Comparison of ENCODE assay signal across 21 cellular contexts in the genomic region with DNA sequence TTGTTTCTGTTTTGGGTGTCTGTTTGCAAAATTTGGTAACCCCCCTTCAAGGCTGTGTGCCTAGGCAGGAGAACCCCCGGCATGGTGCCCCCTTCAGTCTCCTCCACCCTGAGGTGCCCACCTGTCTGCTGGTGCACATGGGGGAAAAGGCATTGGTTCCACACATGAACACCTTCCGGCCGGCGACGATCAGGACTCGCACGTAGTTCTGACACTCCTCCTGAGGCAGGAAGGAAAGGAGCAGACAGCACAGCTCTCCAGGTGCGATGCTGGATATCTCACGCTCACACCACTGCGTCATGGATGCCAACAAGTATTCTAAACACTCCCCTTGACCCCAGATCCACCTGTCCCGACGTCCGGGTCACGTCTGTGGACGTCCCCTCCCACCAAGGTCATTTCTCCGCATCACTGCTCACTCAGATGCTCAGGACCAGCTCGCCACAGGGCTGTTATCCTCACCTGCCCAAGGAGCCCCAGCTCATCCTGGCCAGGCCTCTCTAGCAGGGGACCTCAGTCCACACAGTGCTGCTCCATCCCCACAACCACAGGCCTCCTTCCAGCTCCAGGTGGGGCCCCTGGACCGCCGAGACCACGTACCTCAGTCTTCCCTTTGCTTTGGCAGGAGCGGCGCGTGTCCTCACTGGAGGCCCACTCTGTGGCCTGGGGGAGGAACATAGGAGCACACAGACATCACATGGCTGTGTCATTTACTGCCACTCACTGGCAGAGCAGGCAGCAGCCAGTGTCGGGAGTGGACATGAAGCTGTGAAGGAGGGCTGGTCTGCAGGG.
"Had no signal": no experiment of that assay in that cellular context is flagged by ENCODE, and none has a peak within 500 bp of the region (broad histone marks: within the 10 kb centered on the region; RNA-seq: fewer than 3 reads in every experiment).

No MANE protein-coding gene starts in this region.

- H3K36me3 Mint-ChIP-seq: activated naive CD8-positive, alpha-beta T cell; naive thymus-derived CD8-positive, alpha-beta T cell had no signal

- H3K36me3 ChIP-seq: thyroid gland had no signal

- H3K9me3 Mint-ChIP-seq: naive thymus-derived CD8-positive, alpha-beta T cell had no signal

- H3K9me3 ChIP-seq: thyroid gland had no signal

- H3K4me3 ChIP-seq: thyroid gland had no signal

- H3K4me3 Mint-ChIP-seq: activated naive CD8-positive, alpha-beta T cell; naive thymus-derived CD8-positive, alpha-beta T cell had no signal

- H3K27ac ChIP-seq: epithelial cell of prostate, thyroid gland, VCaP had no signal

- H3K4me1 ChIP-seq: thyroid gland had no signal

- DNase-seq: activated CD4-positive, alpha-beta T cell treated with anti-CD3 and anti-CD28 coated beads for 1 hour; activated CD8-positive, alpha-beta memory T cell treated with anti-CD3 and anti-CD28 coated beads for 24 hours; activated CD8-positive, alpha-beta memory T cell treated with anti-CD3 and anti-CD28 coated beads, Interleukin-2, amount 50 U/mL, for 48 hours; activated gamma-delta T cell; activated T-cell treated with anti-CD3 and anti-CD28 coated beads, Interleukin-2, amount 50 U/mL, for 48 hours; amygdala; caudate nucleus; foreskin fibroblast; hippocampal formation; left cardiac atrium; mesendoderm; naive thymus-derived CD8-positive, alpha-beta T cell; retina; small intestine; stimulated activated CD4-positive, alpha-beta T cell treated with anti-CD3 and anti-CD28 coated beads, Interleukin-4, amount 100 ng/mL, for 4 hours; stimulated activated naive CD4-positive, alpha-beta T cell; T-helper 2 cell; thyroid gland had no signal

- H3K27me3 Mint-ChIP-seq: activated naive CD8-positive, alpha-beta T cell had no signal

- H3K27ac Mint-ChIP-seq: activated naive CD8-positive, alpha-beta T cell had no signal

- H3K27me3 ChIP-seq: thyroid gland had no signal
